Comparison of ENCODE assay signal across 14 cellular contexts in genomic region chr1:23596382-23597358, GRCh38. TPM values are rescaled to one million over a fixed set of nuclear protein-coding genes. Genes with fewer than 3 reads are reported as not detected.
DNase-seq lines count a peak whose midpoint lies in the region; TF ChIP-seq lines count a peak whose summit lies in the region.
"Had no signal": no experiment of that assay in that cellular context is flagged by ENCODE, and none has a peak within 500 bp of the region (broad histone marks: within the 10 kb centered on the region; RNA-seq: fewer than 3 reads in every experiment).

No MANE protein-coding gene starts in this region.

- H3K23ac ChIP-seq in trophoblast cell (ENCODE audit: low read length), result no peak overlapping the region

- peak overlapping the region; percentile 86 for H2AK5ac ChIP-seq in trophoblast cell (ENCODE audit: low read length)

- peaks cover 35% of the 10 kb centered on the region for H3K79me1 ChIP-seq in trophoblast cell (ENCODE audit: low read length)

- H4K8ac ChIP-seq in trophoblast cell (ENCODE audit: low read depth, low read length), result no peak overlapping the region

- no peak overlapping the region for H4K12ac ChIP-seq in trophoblast cell (ENCODE audit: low read depth, low read length)

- peak overlapping the region; percentile 26 for H2BK5ac ChIP-seq in trophoblast cell (ENCODE audit: low read depth, low read length, poor library complexity)

- H2BK12ac ChIP-seq in trophoblast cell (ENCODE audit: low read length), result peak overlapping the region; percentile 80

- 88 to 89% methylated on average over 8 to 10 of the region's 10 CpGs for WGBS in endodermal cell (ENCODE audit: insufficient coverage in 1 of 2, insufficient read length in 1 of 2), 2 experiments
- WGBS in trophoblast cell (ENCODE audit: extremely low coverage, insufficient coverage, insufficient read length), result no CpG with 5 or more reads among the region's 10 CpGs

- H3K18ac ChIP-seq in trophoblast cell (ENCODE audit: low read length), result peak overlapping the region; percentile 37

- H2BK120ac ChIP-seq in trophoblast cell (ENCODE audit: insufficient read depth, low read length, poor library complexity), result peak overlapping the region; percentile 52

- DNase-seq in EH (ENCODE audit: low read depth) (peak; percentile 50), OCI-M1 (lab: John Stamatoyannopoulos, UW) (peak; percentile 37), endodermal cell (no peak), trophoblast cell (no peak), GM19240 (ENCODE audit: insufficient read length, low spot score) (no peak), NCI-H2081 treated with DMSO at 0.1 percent for 48 hours (lab: John Stamatoyannopoulos, UW) (no peak), Karpas-422 (no peak)
- DNase-seq: activated CD4-positive, alpha-beta T cell treated with anti-CD3 and anti-CD28 coated beads, Interleukin-2, amount 10 ng/mL, durations not matched to agents 7 days and 5 days; activated T-cell treated with anti-CD3 and anti-CD28 coated beads, Interleukin-2, amount 50 U/mL, for 48 hours; amniotic stem cell; cerebellar nuclear complex; left colon; MM.1S; upper lobe of left lung had no signal

- H4K91ac ChIP-seq in trophoblast cell (ENCODE audit: low read depth, low read length), result peak overlapping the region; percentile 36

- H3K9me3 ChIP-seq in endodermal cell (ENCODE audit: control insufficient read depth, low read length) (no peaks in the 10 kb centered on the region), trophoblast cell (ENCODE audit: insufficient read depth, low read depth, low read length) (no peaks in the 10 kb centered on the region), Karpas-422 (ENCODE audit: low read length) (no peaks in the 10 kb centered on the region)
- H3K9me3 ChIP-seq: upper lobe of left lung had no signal

- H3K27me3 ChIP-seq in endodermal cell (ENCODE audit: control insufficient read depth, insufficient read depth, low read length, poor library complexity, severe bottlenecking) (no peaks in the 10 kb centered on the region), trophoblast cell (ENCODE audit: insufficient read depth, low read length) (no peaks in the 10 kb centered on the region), Karpas-422 (ENCODE audit: low read length) (no peaks in the 10 kb centered on the region)
- H3K27me3 ChIP-seq: upper lobe of left lung had no signal

- peak overlapping the region; percentile 24 for H3K4ac ChIP-seq in trophoblast cell (ENCODE audit: low read depth, low read length)

- H3K27me3 Mint-ChIP-seq in endodermal cell (ENCODE audit: insufficient read depth), result no peaks in the 10 kb centered on the region
- H3K27me3 Mint-ChIP-seq: activated CD4-positive, alpha-beta T cell treated with anti-CD3 and anti-CD28 coated beads, Interleukin-2, amount 10 ng/mL, durations not matched to agents 7 days and 5 days had no signal

- no peaks in the 10 kb centered on the region for H3K36me3 ChIP-seq in endodermal cell (ENCODE audit: control insufficient read depth, insufficient read depth, low read length)
- H3K36me3 ChIP-seq in trophoblast cell (ENCODE audit: control insufficient read depth in 1 of 2, insufficient read depth in 2 of 2, low read length in 2 of 2), result no peaks in the 10 kb centered on the region
- no peaks in the 10 kb centered on the region for H3K36me3 ChIP-seq in Karpas-422 (ENCODE audit: insufficient read depth, low read length)
- H3K36me3 ChIP-seq: upper lobe of left lung had no signal

- H3K4me3 ChIP-seq in endodermal cell (ENCODE audit: low read length) (no peak overlapping the region), trophoblast cell (ENCODE audit: low read depth, low read length) (no peak overlapping the region), Karpas-422 (ENCODE audit: low read length) (no peak overlapping the region)
- H3K4me3 ChIP-seq: upper lobe of left lung had no signal

- H3K27ac Mint-ChIP-seq in endodermal cell, result peak overlapping the region; percentile 93

- H3K4me1 ChIP-seq in endodermal cell (ENCODE audit: control insufficient read depth, insufficient read depth, low read length), result peaks cover 22% of the 10 kb centered on the region
- H3K4me1 ChIP-seq in trophoblast cell (ENCODE audit: control insufficient read depth in 1 of 2, insufficient read depth in 2 of 2, low read length in 2 of 2), result peaks cover 52 to 64% of the 10 kb centered on the region in 2 experiments
- H3K4me1 ChIP-seq in Karpas-422 (ENCODE audit: low read length), result peaks cover 65% of the 10 kb centered on the region

- H3K79me2 ChIP-seq in trophoblast cell (ENCODE audit: control insufficient read depth, insufficient read depth, low read length, poor library complexity) (peaks cover 1% of the 10 kb centered on the region), Karpas-422 (ENCODE audit: low read length) (no peaks in the 10 kb centered on the region)

- peak overlapping the region; percentile 54 for H3K14ac ChIP-seq in trophoblast cell (ENCODE audit: low read length)

- H3K4me2 ChIP-seq in trophoblast cell (ENCODE audit: low read length) (no peak overlapping the region), Karpas-422 (ENCODE audit: low read depth, low read length, poor library complexity, severe bottlenecking) (no peak overlapping the region)

- H3K36me3 Mint-ChIP-seq in endodermal cell (ENCODE audit: low read depth), result no peaks in the 10 kb centered on the region

- no peak overlapping the region for H3K4me3 Mint-ChIP-seq in endodermal cell
- H3K4me3 Mint-ChIP-seq: activated CD4-positive, alpha-beta T cell treated with anti-CD3 and anti-CD28 coated beads, Interleukin-2, amount 10 ng/mL, durations not matched to agents 7 days and 5 days had no signal

- no peaks in the 10 kb centered on the region for H4K20me1 ChIP-seq in Karpas-422 (ENCODE audit: insufficient read depth, low read depth, low read length)

- H3K27ac ChIP-seq in endodermal cell (ENCODE audit: low read depth, low read length) (peak overlapping the region; percentile 85), trophoblast cell (ENCODE audit: low read depth, low read length) (no peak overlapping the region), Karpas-422 (ENCODE audit: low read length) (no peak overlapping the region)
- H3K27ac ChIP-seq: upper lobe of left lung had no signal

- H3K9me2 ChIP-seq in Karpas-422 (replicated peaks; ENCODE audit: insufficient read depth, low read length), result no peaks in the 10 kb centered on the region

- H3K9me3 Mint-ChIP-seq in endodermal cell, result no peaks in the 10 kb centered on the region
- H3K9me3 Mint-ChIP-seq: activated CD4-positive, alpha-beta T cell treated with anti-CD3 and anti-CD28 coated beads, Interleukin-2, amount 10 ng/mL, durations not matched to agents 7 days and 5 days had no signal

- H3K9ac ChIP-seq in endodermal cell (ENCODE audit: extremely low read depth, low read length, poor library complexity, severe bottlenecking) (no peak overlapping the region), trophoblast cell (ENCODE audit: low read length) (no peak overlapping the region), Karpas-422 (ENCODE audit: low read length) (no peak overlapping the region)

- H2AFZ ChIP-seq in trophoblast cell (ENCODE audit: insufficient read depth, low read length, poor library complexity) (peak overlapping the region; percentile 5), Karpas-422 (ENCODE audit: low read length) (no peak overlapping the region)

- TF ChIP-seq CTCF in endodermal cell (conservative IDR thresholded peaks at IDR 0.05), result no peak

- H3K4me1 Mint-ChIP-seq in endodermal cell, result peaks cover 60% of the 10 kb centered on the region

RNA-seq across cellular contexts. Expression of gene ID3, which starts 37.4 kb away (rescaled TPM):
- total RNA-seq in endodermal cell, result 100 to 1,000 TPM; 281 to 338 TPM
- 319 TPM for polyA plus RNA-seq in endodermal cell (2013, experiment 1 of 2)
- 289 TPM for polyA plus RNA-seq in endodermal cell (2013, experiment 2 of 2)
- polyA plus RNA-seq in trophoblast cell (2013), result 335 and 340 TPM in 2 replicates
- total RNA-seq in Karpas-422 (2014; rRNA removed; shearing (Covaris generic); ENCODE audit: low replicate concordance), result 32.0 and 33.0 TPM in 2 replicates

Comparison
In these comparisons a context has a peak if more than half of its experiments do, and no peak if none do; other contexts are left out.
1. DNase-seq: peak in EH (single experiment) and OCI-M1 (single experiment); none in endodermal cell (single experiment), trophoblast cell (0 of 2), GM19240 (single experiment), NCI-H2081 treated with DMSO at 0.1 percent for 48 hours (single experiment) and Karpas-422 (single experiment).